11 cellular contexts compared by ENCODE assay signal in the genomic region with DNA sequence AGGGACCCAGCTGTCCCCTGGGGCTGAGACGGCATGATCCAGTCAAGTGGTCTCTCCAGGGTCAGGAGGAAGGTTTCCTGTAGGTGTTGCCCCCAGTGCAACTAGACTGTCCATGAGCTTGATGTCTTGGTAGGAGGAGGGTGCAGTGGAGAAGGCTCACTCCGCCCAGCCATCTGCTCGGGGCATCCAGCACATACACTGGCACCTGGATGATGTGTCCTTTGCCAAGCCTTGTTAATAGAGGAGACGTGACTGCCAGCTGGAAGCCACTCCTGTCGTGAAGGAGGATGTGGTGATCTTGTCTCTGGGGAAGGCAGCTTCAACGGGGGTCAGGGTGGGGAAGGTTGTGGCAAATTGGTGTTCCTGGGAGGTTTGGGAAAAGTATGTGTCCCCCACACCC. TPM values are rescaled to one million over a fixed set of nuclear protein-coding genes. Genes with fewer than 3 reads are reported as not detected.
"Had no signal": no experiment of that assay in that cellular context is flagged by ENCODE, and none has a peak within 500 bp of the region (broad histone marks: within the 10 kb centered on the region; RNA-seq: fewer than 3 reads in every experiment).

No MANE protein-coding gene starts in this region.

- ATAC-seq: activated T-helper 17 cell treated with anti-CD3 and anti-CD28 coated beads, Interleukin-2, amount 50 U/mL, for 72 hours; effector memory CD8-positive, alpha-beta T cell; gastroesophageal sphincter had no signal

- H3K4me3 Mint-ChIP-seq: activated CD4-positive, alpha-beta T cell treated with anti-CD3 and anti-CD28 coated beads, Interleukin-2, amount 10 ng/mL, durations not matched to agents 7 days and 5 days; activated naive CD4-positive, alpha-beta T cell treated with anti-CD3 and anti-CD28 coated beads, Interleukin-2, amount 10 ng/mL, durations not matched to agents 7 days and 5 days; activated T-helper 17 cell treated with anti-CD3 and anti-CD28 coated beads, Interleukin-2, amount 50 U/mL, for 72 hours; effector memory CD8-positive, alpha-beta T cell; nephron progenitor cell had no signal

- H3K27ac Mint-ChIP-seq: activated CD4-positive, alpha-beta T cell treated with anti-CD3 and anti-CD28 coated beads, Interleukin-2, amount 10 ng/mL, durations not matched to agents 7 days and 5 days; activated naive CD4-positive, alpha-beta T cell treated with anti-CD3 and anti-CD28 coated beads, Interleukin-2, amount 10 ng/mL, durations not matched to agents 7 days and 5 days; activated T-helper 17 cell treated with anti-CD3 and anti-CD28 coated beads, Interleukin-2, amount 50 U/mL, for 72 hours; effector memory CD8-positive, alpha-beta T cell; nephron progenitor cell had no signal

- H3K9me3 Mint-ChIP-seq: activated CD4-positive, alpha-beta T cell treated with anti-CD3 and anti-CD28 coated beads, Interleukin-2, amount 10 ng/mL, durations not matched to agents 7 days and 5 days; activated naive CD4-positive, alpha-beta T cell treated with anti-CD3 and anti-CD28 coated beads, Interleukin-2, amount 10 ng/mL, durations not matched to agents 7 days and 5 days; activated T-helper 17 cell treated with anti-CD3 and anti-CD28 coated beads, Interleukin-2, amount 50 U/mL, for 72 hours; nephron progenitor cell had no signal

- H3K36me3 Mint-ChIP-seq: activated naive CD4-positive, alpha-beta T cell treated with anti-CD3 and anti-CD28 coated beads, Interleukin-2, amount 10 ng/mL, durations not matched to agents 7 days and 5 days had no signal

- DNase-seq: activated CD4-positive, alpha-beta T cell treated with anti-CD3 and anti-CD28 coated beads, Interleukin-2, amount 10 ng/mL, durations not matched to agents 7 days and 5 days; activated CD4-positive, CD25-positive, alpha-beta regulatory T cell; activated CD8-positive, alpha-beta memory T cell treated with anti-CD3 and anti-CD28 coated beads for 24 hours; activated naive CD4-positive, alpha-beta T cell treated with anti-CD3 and anti-CD28 coated beads, Interleukin-2, amount 10 ng/mL, durations not matched to agents 7 days and 5 days; effector memory CD8-positive, alpha-beta T cell; kidney glomerular epithelial cell; nephron progenitor cell had no signal

RNA-seq across cellular contexts. Expression of gene DISP3, which starts 6.2 kb away (rescaled TPM):
- total RNA-seq: skeletal muscle tissue, vagina had no signal
